13 cellular contexts compared by ENCODE assay signal in the genomic region with DNA sequence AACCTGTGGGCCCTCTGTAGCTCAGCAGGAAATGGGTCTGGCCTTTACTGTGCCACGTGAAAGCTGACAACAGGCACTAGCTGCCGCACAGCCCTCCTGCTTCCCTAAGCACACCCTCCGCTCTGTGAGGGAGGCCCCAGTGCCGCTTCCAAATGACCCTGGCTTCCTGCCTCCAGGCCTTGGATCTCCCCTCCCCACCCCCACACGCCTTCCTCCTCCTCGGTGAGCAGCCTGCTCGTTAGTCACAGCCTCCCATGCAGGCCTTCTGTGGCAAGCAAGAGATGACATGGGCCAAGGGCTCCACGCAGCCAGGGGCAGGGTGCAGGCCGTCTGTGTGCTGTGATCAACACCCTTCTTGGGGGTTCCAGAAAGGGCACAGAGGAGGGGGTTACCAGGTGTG. TPM values are rescaled to one million over a fixed set of nuclear protein-coding genes. Genes with fewer than 3 reads are reported as not detected.
DNase-seq lines count a peak whose midpoint lies in the region; ATAC-seq and TF ChIP-seq lines count a peak whose summit lies in the region.
"Had no signal": no experiment of that assay in that cellular context is flagged by ENCODE, and none has a peak within 500 bp of the region (broad histone marks: within the 10 kb centered on the region; RNA-seq: fewer than 3 reads in every experiment).

No MANE protein-coding gene starts in this region.

- H3K9me3 ChIP-seq in BLaER1 (no peaks in the 10 kb centered on the region), right lobe of liver (no peaks in the 10 kb centered on the region)
- no peaks in the 10 kb centered on the region for H3K9me3 ChIP-seq in effector memory CD4-positive, alpha-beta T cell (ENCODE audit: control insufficient read depth, low read length)
- H3K9me3 ChIP-seq: vagina had no signal

- no peaks in the 10 kb centered on the region; the same call in 1 of the 2 replicates for H3K36me3 Mint-ChIP-seq in HFFc6 (ENCODE audit: low read depth)

- WGBS in right lobe of liver (ENCODE audit: insufficient coverage, low coverage, low lambda C conversion rate, missing lambda C conversion rate), result 51% methylated on average over 3 of the region's 9 CpGs

- H3K4me3 ChIP-seq in BLaER1 (no peak overlapping the region), astrocyte of the spinal cord (ENCODE audit: low read depth, low read length) (no peak overlapping the region), right lobe of liver (no peak overlapping the region)
- H3K4me3 ChIP-seq in effector memory CD4-positive, alpha-beta T cell (ENCODE audit: insufficient read depth, low read depth, low read length, poor library complexity, severe bottlenecking), result no peak overlapping the region
- H3K4me3 ChIP-seq: vagina had no signal

- in situ Hi-C loops in astrocyte of the spinal cord (cut with HindIII; ENCODE audit: low sequenced_read_pairs), result no loop called here

- DNase-seq in HFFc6 (peak; percentile 68), astrocyte of the spinal cord (ENCODE audit: low read depth, low spot score) (peak; percentile 77), right lobe of liver (peak in 2 of 3 donors; percentile 66 to 76), SHP77 treated with DMSO at 0.1 percent for 48 hours (lab: John Stamatoyannopoulos, UW) (no peak)
- no peak for DNase-seq in effector memory CD4-positive, alpha-beta T cell
- DNase-seq: activated CD8-positive, alpha-beta memory T cell treated with anti-CD3 and anti-CD28 coated beads for 24 hours; CD4-positive, alpha-beta T cell; erythroblast had no signal

- ATAC-seq in right lobe of liver (peak; percentile 33 to 65 (median 58)), HG03354 (IDR thresholded peaks at IDR 0.05; ENCODE audit: poor library complexity, severe bottlenecking, unreplicated experiment) (no peak), GM18867 (IDR thresholded peaks at IDR 0.05; ENCODE audit: unreplicated experiment) (no peak)

- H3K4me1 ChIP-seq in BLaER1 (peaks cover 94% of the 10 kb centered on the region), right lobe of liver (peaks cover 0 to 16% (median 7%) of the 10 kb centered on the region in 4 donors)
- H3K4me1 ChIP-seq in effector memory CD4-positive, alpha-beta T cell (ENCODE audit: control insufficient read depth, insufficient read depth, low read length, poor library complexity, severe bottlenecking), result no peaks in the 10 kb centered on the region

- intact Hi-C loops in right lobe of liver (cut with DNase I), result no loop called here

- TF ChIP-seq CTCF in HFFc6 (IDR thresholded peaks at IDR 0.05) (no peak), astrocyte of the spinal cord (IDR thresholded peaks at IDR 0.05; ENCODE audit: low read depth, low read length) (no peak), right lobe of liver (IDR thresholded peaks at IDR 0.05) (no peak)

- 0 out of 2 replicates have a peak overlapping the region, but pooled peaks have one; percentile 34 for H3K9ac ChIP-seq in BLaER1

- H3K4me3 Mint-ChIP-seq in HFFc6, result peak overlapping the region; percentile 22; the same call in 1 of the 2 replicates
- H3K4me3 Mint-ChIP-seq: CD4-positive, alpha-beta T cell had no signal

- peak overlapping the region; percentile 84 for H3K27ac ChIP-seq in BLaER1
- no peak overlapping the region for H3K27ac ChIP-seq in right lobe of liver
- no peak overlapping the region for H3K27ac ChIP-seq in effector memory CD4-positive, alpha-beta T cell (ENCODE audit: insufficient read depth, low read length, poor library complexity, severe bottlenecking)
- H3K27ac ChIP-seq: vagina had no signal

- H3K4me1 Mint-ChIP-seq in HFFc6 (ENCODE audit: low read depth), result peaks cover 20% of the 10 kb centered on the region

- no peak for TF ChIP-seq POLR2A in right lobe of liver (IDR thresholded peaks at IDR 0.05)

- H3K4me2 ChIP-seq in BLaER1, result peak overlapping the region; percentile 79

- peaks cover 5% of the 10 kb centered on the region; the same call in 1 of the 2 replicates for H4K20me1 ChIP-seq in BLaER1

- no peaks in the 10 kb centered on the region for H3K9me3 Mint-ChIP-seq in HFFc6
- H3K9me3 Mint-ChIP-seq: CD4-positive, alpha-beta T cell had no signal

- H3K27ac Mint-ChIP-seq in HFFc6, result peak overlapping the region; percentile 84
- H3K27ac Mint-ChIP-seq: CD4-positive, alpha-beta T cell had no signal

- H3K27me3 ChIP-seq in BLaER1, result no peaks in the 10 kb centered on the region
- H3K27me3 ChIP-seq in right lobe of liver, result no peaks in the 10 kb centered on the region
- H3K27me3 ChIP-seq in effector memory CD4-positive, alpha-beta T cell (replicated peaks; ENCODE audit: control insufficient read depth, insufficient read depth, low read length, poor library complexity, severe bottlenecking), result no peaks in the 10 kb centered on the region
- H3K27me3 ChIP-seq: vagina had no signal

- H3K27me3 Mint-ChIP-seq in HFFc6 (ENCODE audit: insufficient read depth), result peaks cover 2% of the 10 kb centered on the region; the same call in 1 of the 2 replicates
- H3K27me3 Mint-ChIP-seq: CD4-positive, alpha-beta T cell had no signal

- peaks cover 47% of the 10 kb centered on the region for H3K36me3 ChIP-seq in BLaER1
- peaks cover 0 to 57% (median 8%) of the 10 kb centered on the region in 4 donors for H3K36me3 ChIP-seq in right lobe of liver
- H3K36me3 ChIP-seq in effector memory CD4-positive, alpha-beta T cell (ENCODE audit: control insufficient read depth, insufficient read depth, low read length), result peaks cover 59% of the 10 kb centered on the region

RNA-seq across cellular contexts. Expression of a gene that starts 15.3 kb away (rescaled TPM):
- under 1 TPM in 2 of 6 experiments, not detected in 4; 0.24 to 0.28 TPM for total RNA-seq in HFFc6 (2021; fragmentation: NEBNext Ultra II Directional; extraction: Animal tissue kit (Norgen Biotek cat#: 25700))
- total RNA-seq in right lobe of liver, result 1 to 10 TPM in 3 of 6 experiments, under 1 TPM in 3; 0.32 to 1.2 (median 0.87) TPM
- total RNA-seq: NCI-H460, vagina had no signal

RNA-seq across cellular contexts. Expression of a gene that starts 24.3 kb away (rescaled TPM):
- total RNA-seq in HFFc6 (2021; fragmentation: NEBNext Ultra II Directional; extraction: Animal tissue kit (Norgen Biotek cat#: 25700)), result 10 to 100 TPM; 40.5 to 48.8 (median 43.3) TPM
- 10 to 100 TPM in 4 of 6 experiments, 1 to 10 TPM in 2; 8.9 to 15.8 (median 11.5) TPM for total RNA-seq in right lobe of liver

RNA-seq across cellular contexts. Expression of a gene that starts 57.6 kb away (rescaled TPM):
- 100 to 1,000 TPM in 1 of 6 experiments, 10 to 100 TPM in 5; 89.1 to 101 (median 89.9) TPM for total RNA-seq in HFFc6 (2021; fragmentation: NEBNext Ultra II Directional; extraction: Animal tissue kit (Norgen Biotek cat#: 25700))
- 10 to 100 TPM; 35.7 to 63.2 (median 44.4) TPM for total RNA-seq in right lobe of liver

Comparison
In these comparisons a context has a peak if more than half of its experiments do, and no peak if none do; other contexts are left out.
1. DNase-seq: peak in HFFc6 (single experiment), astrocyte of the spinal cord (single experiment) and right lobe of liver (2 of 3); none in effector memory CD4-positive, alpha-beta T cell (0 of 3) and SHP77 treated with DMSO at 0.1 percent for 48 hours (single experiment).
2. ATAC-seq: peak in right lobe of liver (4 of 4); none in HG03354 (single experiment) and GM18867 (single experiment).